Comparison of ENCODE assay signal across 23 cellular contexts in the genomic region with DNA sequence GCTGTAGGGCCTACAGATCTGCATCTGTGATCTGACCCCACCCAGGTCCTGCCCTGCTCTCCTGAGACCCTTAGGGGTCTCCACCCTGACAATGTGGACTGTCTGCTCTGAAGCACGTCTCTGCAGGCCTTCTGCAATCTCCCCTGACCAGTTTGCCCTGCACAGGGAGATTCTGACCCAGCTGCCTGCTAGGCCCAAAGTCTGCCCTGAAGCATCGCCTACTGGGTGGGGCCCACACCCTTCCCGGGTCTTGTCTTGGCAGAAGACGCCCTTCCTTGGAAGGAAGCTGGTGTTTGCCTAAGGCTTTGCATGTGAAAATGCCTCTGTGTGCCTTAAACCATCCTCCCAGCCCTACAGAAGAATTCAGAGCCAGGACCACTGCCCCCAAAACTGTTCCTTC.
"Had no signal": no experiment of that assay in that cellular context is flagged by ENCODE, and none has a peak within 500 bp of the region (broad histone marks: within the 10 kb centered on the region; RNA-seq: fewer than 3 reads in every experiment).

No MANE protein-coding gene starts in this region.

- ATAC-seq: activated CD4-positive, alpha-beta T cell treated with anti-CD3 and anti-CD28 coated beads for 36 hours; activated T-cell treated with anti-CD3 and anti-CD28 coated beads, Interleukin-2, amount 50 U/mL, for 4 hours; gastrocnemius medialis; left lobe of liver; naive thymus-derived CD8-positive, alpha-beta T cell; psoas muscle had no signal

- H3K36me3 ChIP-seq: gastrocnemius medialis, ovary, right atrium auricular region, tibial artery, uterus had no signal

- H3K27me3 Mint-ChIP-seq: activated B cell treated with CpG ODN at 0.5 μM for 24 hours; activated CD4-positive, alpha-beta T cell treated with anti-CD3 and anti-CD28 coated beads for 36 hours; activated naive CD8-positive, alpha-beta T cell treated with anti-CD3 and anti-CD28 coated beads for 36 hours; dendritic cell treated with granulocyte-macrophage colony-stimulating factor and Interleukin-4, amounts not matched to agents 40 ng/mL and 50 ng/mL, for 4 days; naive thymus-derived CD8-positive, alpha-beta T cell; stimulated activated naive CD8-positive, alpha-beta T cell treated with anti-CD3 and anti-CD28 coated beads, Interleukin-15, Interleukin-2, amounts not matched to agents 100 ng/mL and 50 ng/mL, for 24 hours had no signal

- H3K27ac Mint-ChIP-seq: activated B cell treated with CpG ODN at 0.5 μM for 24 hours; activated CD4-positive, alpha-beta T cell treated with anti-CD3 and anti-CD28 coated beads for 36 hours; activated naive CD8-positive, alpha-beta T cell treated with anti-CD3 and anti-CD28 coated beads for 36 hours; dendritic cell treated with granulocyte-macrophage colony-stimulating factor and Interleukin-4, amounts not matched to agents 40 ng/mL and 50 ng/mL, for 4 days; stimulated activated naive CD8-positive, alpha-beta T cell treated with anti-CD3 and anti-CD28 coated beads, Interleukin-15, Interleukin-2, amounts not matched to agents 100 ng/mL and 50 ng/mL, for 24 hours had no signal

- H3K27me3 ChIP-seq: gastrocnemius medialis, ovary, right atrium auricular region, tibial artery, uterus had no signal

- H3K4me1 ChIP-seq: gastrocnemius medialis, psoas muscle, right atrium auricular region, tibial artery, uterus had no signal

- H3K9me3 ChIP-seq: gastrocnemius medialis, ovary, psoas muscle, right atrium auricular region, tibial artery, uterus had no signal

- H3K27ac ChIP-seq: gastrocnemius medialis, ovary, psoas muscle, right atrium auricular region, tibial artery, uterus had no signal

- H3K4me3 ChIP-seq: gastrocnemius medialis, lung, ovary, psoas muscle, right atrium auricular region, tibial artery, uterus had no signal

- DNase-seq: activated B cell treated with CpG ODN at 0.5 μM for 24 hours; activated CD4-positive, alpha-beta T cell treated with anti-CD3 and anti-CD28 coated beads for 36 hours; activated CD4-positive, alpha-beta T cell treated with anti-CD3 and anti-CD28 coated beads, Interleukin-2, amount 50 U/mL, for 4 hours; activated CD8-positive, alpha-beta memory T cell treated with anti-CD3 and anti-CD28 coated beads, Interleukin-2, amount 50 U/mL, for 48 hours; activated naive CD4-positive, alpha-beta T cell treated with Interleukin-2 at 50 U/mL for 16 hours; activated naive CD8-positive, alpha-beta T cell treated with anti-CD3 and anti-CD28 coated beads for 36 hours; activated T-cell treated with anti-CD3 and anti-CD28 coated beads, Interleukin-2, amount 50 U/mL, for 4 hours; effector CD4-positive, alpha-beta T cell; gastrocnemius medialis; head of caudate nucleus; naive thymus-derived CD8-positive, alpha-beta T cell; ovary; psoas muscle; stimulated activated CD4-positive, alpha-beta T cell treated with anti-CD3 and anti-CD28 coated beads, Interleukin-12 subunit alpha, Interleukin-12 subunit beta, amount 100 ng/mL, for 4 hours; stimulated activated CD4-positive, alpha-beta T cell treated with anti-CD3 and anti-CD28 coated beads, Interleukin-4, amount 100 ng/mL, for 4 hours; T-helper 1 cell; tibial artery; uterus had no signal

- H3K4me3 Mint-ChIP-seq: activated B cell treated with CpG ODN at 0.5 μM for 24 hours; activated CD4-positive, alpha-beta T cell treated with anti-CD3 and anti-CD28 coated beads for 36 hours; activated naive CD8-positive, alpha-beta T cell treated with anti-CD3 and anti-CD28 coated beads for 36 hours; activated T-cell treated with anti-CD3 and anti-CD28 coated beads, Interleukin-2, amount 50 U/mL, for 4 hours; dendritic cell treated with granulocyte-macrophage colony-stimulating factor and Interleukin-4, amounts not matched to agents 40 ng/mL and 50 ng/mL, for 4 days; naive thymus-derived CD8-positive, alpha-beta T cell; stimulated activated naive CD8-positive, alpha-beta T cell treated with anti-CD3 and anti-CD28 coated beads, Interleukin-15, Interleukin-2, amounts not matched to agents 100 ng/mL and 50 ng/mL, for 24 hours had no signal
